1 cellular context compared by ENCODE assay signal in genomic region chr12:27024291-27024690, GRCh38.
TF ChIP-seq lines count a peak whose summit lies in the region.

No MANE protein-coding gene starts in this region.

TF ChIP-seq in A549, 52 proteins besides CTCF, POLR2A, EP300 and RAD21 (continued from another document):
- TF ChIP-seq PBX3 (IDR thresholded peaks at IDR 0.05) (no peak), CHD4 (IDR thresholded peaks at IDR 0.05; ENCODE audit: borderline replicate concordance) (no peak), CHD2 (IDR thresholded peaks at IDR 0.05; ENCODE audit: low read length, partially characterized antibody) (no peak)
TF ChIP-seq in A549: peak in this region for 0.
